In genomic region chrX:41887691-41888090, GRCh38 we compare ENCODE assay signal across 1 cellular context.
TF ChIP-seq lines count a peak whose summit lies in the region.

No MANE protein-coding gene starts in this region.

TF ChIP-seq in GM12878, 131 proteins besides CTCF, POLR2A, EP300 and RAD21:
- TF ChIP-seq SIX5 (IDR thresholded peaks at IDR 0.05; ENCODE audit: low read depth, low read length, severe bottlenecking) (no peak), KLF5 (IDR thresholded peaks at IDR 0.05; ENCODE audit: partially characterized antibody) (no peak), SIN3A (IDR thresholded peaks at IDR 0.05; ENCODE audit: low read depth, low read length) (no peak), LARP7 (IDR thresholded peaks at IDR 0.05) (no peak), SMC3 (IDR thresholded peaks at IDR 0.05; ENCODE audit: borderline replicate concordance, low read length) (no peak), NKRF (conservative IDR thresholded peaks at IDR 0.05) (no peak), MEF2B (IDR thresholded peaks at IDR 0.05; ENCODE audit: partially characterized antibody, poor library complexity, severe bottlenecking) (no peak), DPF2 (IDR thresholded peaks at IDR 0.05) (no peak), SMAD5 (IDR thresholded peaks at IDR 0.05; ENCODE audit: low read depth) (no peak), CBX3 (IDR thresholded peaks at IDR 0.05; ENCODE audit: borderline replicate concordance, low read depth) (no peak), CEBPZ (IDR thresholded peaks at IDR 0.05; ENCODE audit: low read depth, low read length) (no peak)
